ENCODE assay signal across 10 cellular contexts in the genomic region with DNA sequence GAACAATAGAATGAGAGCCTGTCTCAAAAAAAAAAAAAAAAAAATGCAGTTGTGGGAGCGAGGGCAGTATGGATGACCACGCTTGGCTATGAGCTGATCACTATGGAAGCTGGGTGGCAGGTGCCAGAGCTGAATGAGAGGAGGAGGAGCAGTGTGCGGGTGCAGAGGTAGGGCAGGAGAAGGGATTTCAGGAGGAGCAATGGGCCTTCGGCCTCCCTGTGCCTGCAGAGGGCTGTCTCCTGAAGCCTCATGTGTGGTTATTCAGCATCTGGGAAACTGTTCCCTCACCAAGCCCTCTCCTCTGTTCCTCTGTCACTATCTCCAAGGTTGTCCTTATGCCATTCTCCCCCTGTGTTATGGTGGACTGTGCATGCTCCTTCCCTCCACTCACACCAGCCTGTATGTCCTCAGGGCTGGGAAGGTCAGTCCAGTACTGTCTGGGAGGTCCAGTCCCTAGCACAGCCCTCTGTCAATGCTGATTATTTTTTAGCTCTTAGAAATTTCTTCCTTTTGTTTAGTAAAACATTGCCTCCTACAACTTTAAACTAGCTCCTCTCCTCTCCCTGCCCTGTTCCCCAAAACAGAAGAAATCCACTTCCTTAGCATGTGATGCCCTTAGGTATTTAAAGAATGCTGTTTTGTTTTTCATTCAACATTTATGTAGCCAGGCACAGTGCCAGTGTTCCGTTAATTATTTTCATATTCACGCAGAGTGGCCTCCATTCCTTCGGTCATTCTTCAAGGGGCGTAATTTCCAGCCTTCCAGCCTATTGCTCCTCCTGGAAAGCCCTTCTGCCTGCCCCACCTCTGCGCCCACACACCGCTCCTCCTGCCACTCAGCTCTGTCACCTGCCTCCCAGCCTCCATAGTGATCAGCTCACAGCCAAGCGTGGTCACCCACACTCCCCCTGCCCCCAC. TPM values are rescaled to one million over a fixed set of nuclear protein-coding genes. Genes with fewer than 3 reads are reported as not detected.
DNase-seq lines count a peak whose midpoint lies in the region; ATAC-seq and TF ChIP-seq lines count a peak whose summit lies in the region.
"Had no signal": no experiment of that assay in that cellular context is flagged by ENCODE, and none has a peak within 500 bp of the region (broad histone marks: within the 10 kb centered on the region; RNA-seq: fewer than 3 reads in every experiment).

No MANE protein-coding gene starts in this region.

- DNase-seq in A673 (ENCODE audit: low spot score) (peak; percentile 19), dermis microvascular lymphatic vessel endothelial cell (ENCODE audit: low read depth in 2 of 2) (peak; percentile 68 to 79), mesenteric fat pad (ENCODE audit: low spot score) (peak; percentile 37), psoas muscle (no peak), HuH-7.5 (ENCODE audit: low spot score) (no peak)

- intact Hi-C loops in A673 (cut with micrococcal nuclease; ENCODE audit: unreplicated experiment) (no loop called here), psoas muscle (cut with DNase I) (no loop called here)

- POLR2A ChIA-PET in A673 (lab: Charles Lee; ENCODE audit: low non-redundant PET) = no interaction called here

- H3K27me3 ChIP-seq in A673 (replicated peaks; ENCODE audit: insufficient read depth, low read depth, low read length, poor library complexity) = no peaks in the 10 kb centered on the region
- no peaks in the 10 kb centered on the region for H3K27me3 ChIP-seq in psoas muscle (ENCODE audit: insufficient read depth in 3 of 3, low read length in 2 of 3)
- H3K27me3 ChIP-seq: foreskin keratinocyte had no signal

- H3K4me1 ChIP-seq in A673 (ENCODE audit: insufficient read depth, low read length, poor library complexity, severe bottlenecking) = no peaks in the 10 kb centered on the region
- no peaks in the 10 kb centered on the region for H3K4me1 ChIP-seq in psoas muscle

- WGBS in psoas muscle, 3 donors = 67 to 75% (median 67%) methylated on average over 11 of the region's 11 CpGs

- BruUV-seq in A673 (replicated peaks; lab: Mats Ljungman, UMichigan) = no TSS peak

- no peaks in the 10 kb centered on the region for H3K9me3 ChIP-seq in A673 (ENCODE audit: low read depth, low read length, poor library complexity, severe bottlenecking)
- H3K9me3 ChIP-seq in psoas muscle = no peaks in the 10 kb centered on the region

- no peak for TF ChIP-seq RAD21 in Ishikawa (IDR thresholded peaks at IDR 0.05; ENCODE audit: low read depth)

- TF ChIP-seq CTCF in A673 (conservative IDR thresholded peaks at IDR 0.05; ENCODE audit: low read depth, low read length) = no peak
- no peak for TF ChIP-seq CTCF in psoas muscle (IDR thresholded peaks at IDR 0.05)

- CTCF ChIA-PET in A673 (lab: Charles Lee) = interaction anchor here (1.4 kb wide), 1 partner anchor 25 kb away, joined by 5 read pairs; no protein-coding TSS in a partner anchor

- H3K4me3 ChIP-seq in A673 (ENCODE audit: low read depth, low read length, poor library complexity, severe bottlenecking) (no peak overlapping the region), psoas muscle (no peak overlapping the region)

- no peak overlapping the region for H3K27ac ChIP-seq in A673 (ENCODE audit: low read depth, low read length, poor library complexity, severe bottlenecking)
- H3K27ac ChIP-seq in psoas muscle = no peak overlapping the region
- H3K27ac ChIP-seq: C4-2B, foreskin keratinocyte had no signal

- ATAC-seq in HG02759 (IDR thresholded peaks at IDR 0.05; ENCODE audit: unreplicated experiment) (no peak), psoas muscle (no peak), HG02973 (IDR thresholded peaks at IDR 0.05; ENCODE audit: unreplicated experiment) (no peak)
- ATAC-seq: foreskin keratinocyte had no signal

- no peak for TF ChIP-seq EP300 in Ishikawa (IDR thresholded peaks at IDR 0.05; ENCODE audit: borderline replicate concordance)

- H3K36me3 ChIP-seq in A673 (ENCODE audit: insufficient read depth, low read length, poor library complexity, severe bottlenecking) = no peaks in the 10 kb centered on the region
- no peaks in the 10 kb centered on the region for H3K36me3 ChIP-seq in psoas muscle (ENCODE audit: insufficient read depth in 1 of 2, low read depth in 1 of 2)

TF ChIP-seq in Ishikawa, 13 proteins besides CTCF, POLR2A, EP300 and RAD21:
- TF ChIP-seq FOXM1 (IDR thresholded peaks at IDR 0.05; ENCODE audit: borderline replicate concordance, low read depth) (no peak), NFIC (IDR thresholded peaks at IDR 0.05) (peak; percentile 56), TAF1 (IDR thresholded peaks at IDR 0.05; ENCODE audit: low read depth) (no peak), YY1 (IDR thresholded peaks at IDR 0.05; ENCODE audit: low read depth) (0 out of 2 replicates have a peak, but pooled peaks have one; percentile 29), CREB1 (IDR thresholded peaks at IDR 0.05; ENCODE audit: low read depth) (no peak), EGR1 (IDR thresholded peaks at IDR 0.05) (peak; percentile 44; the same call in 1 of the 2 replicates), TCF12 (IDR thresholded peaks at IDR 0.05; ENCODE audit: low read depth) (no peak), ZBTB7A (IDR thresholded peaks at IDR 0.05; ENCODE audit: low read depth) (no peak), TEAD4 (IDR thresholded peaks at IDR 0.05) (peak; percentile 68), CEBPB (IDR thresholded peaks at IDR 0.05) (no peak)
- TF ChIP-seq, protein P1, sequence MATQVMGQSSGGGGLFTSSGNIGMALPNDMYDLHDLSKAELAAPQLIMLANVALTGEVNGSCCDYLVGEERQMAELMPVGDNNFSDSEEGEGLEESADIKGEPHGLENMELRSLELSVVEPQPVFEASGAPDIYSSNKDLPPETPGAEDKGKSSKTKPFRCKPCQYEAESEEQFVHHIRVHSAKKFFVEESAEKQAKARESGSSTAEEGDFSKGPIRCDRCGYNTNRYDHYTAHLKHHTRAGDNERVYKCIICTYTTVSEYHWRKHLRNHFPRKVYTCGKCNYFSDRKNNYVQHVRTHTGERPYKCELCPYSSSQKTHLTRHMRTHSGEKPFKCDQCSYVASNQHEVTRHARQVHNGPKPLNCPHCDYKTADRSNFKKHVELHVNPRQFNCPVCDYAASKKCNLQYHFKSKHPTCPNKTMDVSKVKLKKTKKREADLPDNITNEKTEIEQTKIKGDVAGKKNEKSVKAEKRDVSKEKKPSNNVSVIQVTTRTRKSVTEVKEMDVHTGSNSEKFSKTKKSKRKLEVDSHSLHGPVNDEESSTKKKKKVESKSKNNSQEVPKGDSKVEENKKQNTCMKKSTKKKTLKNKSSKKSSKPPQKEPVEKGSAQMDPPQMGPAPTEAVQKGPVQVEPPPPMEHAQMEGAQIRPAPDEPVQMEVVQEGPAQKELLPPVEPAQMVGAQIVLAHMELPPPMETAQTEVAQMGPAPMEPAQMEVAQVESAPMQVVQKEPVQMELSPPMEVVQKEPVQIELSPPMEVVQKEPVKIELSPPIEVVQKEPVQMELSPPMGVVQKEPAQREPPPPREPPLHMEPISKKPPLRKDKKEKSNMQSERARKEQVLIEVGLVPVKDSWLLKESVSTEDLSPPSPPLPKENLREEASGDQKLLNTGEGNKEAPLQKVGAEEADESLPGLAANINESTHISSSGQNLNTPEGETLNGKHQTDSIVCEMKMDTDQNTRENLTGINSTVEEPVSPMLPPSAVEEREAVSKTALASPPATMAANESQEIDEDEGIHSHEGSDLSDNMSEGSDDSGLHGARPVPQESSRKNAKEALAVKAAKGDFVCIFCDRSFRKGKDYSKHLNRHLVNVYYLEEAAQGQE (IDR thresholded peaks at IDR 0.05; ENCODE audit: low read depth) = no peak
- TF ChIP-seq, protein P2, sequence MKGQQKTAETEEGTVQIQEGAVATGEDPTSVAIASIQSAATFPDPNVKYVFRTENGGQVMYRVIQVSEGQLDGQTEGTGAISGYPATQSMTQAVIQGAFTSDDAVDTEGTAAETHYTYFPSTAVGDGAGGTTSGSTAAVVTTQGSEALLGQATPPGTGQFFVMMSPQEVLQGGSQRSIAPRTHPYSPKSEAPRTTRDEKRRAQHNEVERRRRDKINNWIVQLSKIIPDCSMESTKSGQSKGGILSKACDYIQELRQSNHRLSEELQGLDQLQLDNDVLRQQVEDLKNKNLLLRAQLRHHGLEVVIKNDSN (IDR thresholded peaks at IDR 0.05) = peak; percentile 46; the same call in 1 of the 2 replicates
- TF ChIP-seq, protein P3, sequence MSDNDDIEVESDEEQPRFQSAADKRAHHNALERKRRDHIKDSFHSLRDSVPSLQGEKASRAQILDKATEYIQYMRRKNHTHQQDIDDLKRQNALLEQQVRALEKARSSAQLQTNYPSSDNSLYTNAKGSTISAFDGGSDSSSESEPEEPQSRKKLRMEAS (IDR thresholded peaks at IDR 0.05) = no peak

RNA-seq across cellular contexts. Expression of a gene that starts 48.9 kb away (rescaled TPM):
- total RNA-seq in A673 (2021) (3.1 and 4.5 TPM in 2 replicates), dermis microvascular lymphatic vessel endothelial cell (5.3 and 5.4 TPM in 2 replicates), mesenteric fat pad (2.9 TPM), psoas muscle (10 to 100 TPM in 2 of 4 donors, 1 to 10 TPM in 2; 7.9 to 17.8 (median 11.2) TPM)
- 10 to 100 TPM; 13.4 to 21.4 (median 18.4) TPM for polyA plus RNA-seq in psoas muscle

Comparison
In these comparisons a context has a peak if more than half of its experiments do, and no peak if none do; other contexts are left out.
1. DNase-seq: peak in A673 (single experiment), dermis microvascular lymphatic vessel endothelial cell (2 of 2) and mesenteric fat pad (single experiment); none in psoas muscle (0 of 2) and HuH-7.5 (single experiment).